Comparison of ENCODE assay signal across 29 cellular contexts in the genomic region with DNA sequence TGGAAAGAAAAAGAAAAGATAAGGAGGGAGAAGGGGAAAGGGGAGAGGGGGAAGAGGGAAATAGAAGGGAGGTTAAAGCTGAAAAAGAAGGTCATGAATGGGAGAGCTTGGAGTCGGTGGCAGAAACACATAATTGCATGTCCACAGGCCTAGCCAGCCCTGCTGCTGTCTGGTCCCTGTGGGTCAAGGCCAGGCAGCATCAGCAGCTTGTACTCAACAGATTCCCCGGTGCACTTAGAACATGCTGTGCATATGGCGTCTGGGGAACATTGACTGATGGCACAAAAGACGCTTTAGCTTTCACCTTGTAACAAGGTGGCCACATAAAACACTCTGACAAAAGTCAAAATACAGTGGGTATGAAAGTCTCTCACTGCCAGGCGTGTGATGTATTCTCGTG. TPM values are rescaled to one million over a fixed set of nuclear protein-coding genes. Genes with fewer than 3 reads are reported as not detected.
"Had no signal": no experiment of that assay in that cellular context is flagged by ENCODE, and none has a peak within 500 bp of the region (broad histone marks: within the 10 kb centered on the region; RNA-seq: fewer than 3 reads in every experiment).

No MANE protein-coding gene starts in this region.

- H3K36me3 ChIP-seq: uterus had no signal

- H3K9me3 Mint-ChIP-seq: immature natural killer cell; naive thymus-derived CD8-positive, alpha-beta T cell; nephron; neural crest cell; stimulated activated effector memory CD8-positive, alpha-beta T cell treated with anti-CD3 and anti-CD28 coated beads, Interleukin-12 subunit alpha, Interleukin-12 subunit beta, amount 100 ng/mL, for 72 hours; stimulated activated naive CD8-positive, alpha-beta T cell treated with anti-CD3 and anti-CD28 coated beads, Interleukin-15, Interleukin-2, amounts not matched to agents 100 ng/mL and 50 ng/mL, for 24 hours; type B pancreatic cell had no signal

- H3K4me1 Mint-ChIP-seq: immature natural killer cell; nephron; stimulated activated effector memory CD8-positive, alpha-beta T cell treated with anti-CD3 and anti-CD28 coated beads, Interleukin-12 subunit alpha, Interleukin-12 subunit beta, amount 100 ng/mL, for 72 hours had no signal

- H3K27me3 ChIP-seq: left lung, pancreas, sigmoid colon, spleen, suprapubic skin, tibial nerve, uterus had no signal

- ATAC-seq: left colon; left lung; lower lobe of right lung; naive thymus-derived CD8-positive, alpha-beta T cell; pancreas; right cardiac atrium; stimulated activated effector memory CD8-positive, alpha-beta T cell treated with anti-CD3 and anti-CD28 coated beads, Interleukin-12 subunit alpha, Interleukin-12 subunit beta, amount 100 ng/mL, for 72 hours had no signal

- FAIRE-seq: islet of Langerhans, kidney, pancreas, small intestine had no signal

- H3K4me3 Mint-ChIP-seq: immature natural killer cell; naive thymus-derived CD8-positive, alpha-beta T cell; nephron; neural crest cell; stimulated activated effector memory CD8-positive, alpha-beta T cell treated with anti-CD3 and anti-CD28 coated beads, Interleukin-12 subunit alpha, Interleukin-12 subunit beta, amount 100 ng/mL, for 72 hours; stimulated activated naive CD8-positive, alpha-beta T cell treated with anti-CD3 and anti-CD28 coated beads, Interleukin-15, Interleukin-2, amounts not matched to agents 100 ng/mL and 50 ng/mL, for 24 hours; type B pancreatic cell had no signal

- H3K4me1 ChIP-seq: left lung, lower lobe of right lung, prostate gland, sigmoid colon, spleen, suprapubic skin, tibial nerve, uterus had no signal

- H3K27me3 Mint-ChIP-seq: naive thymus-derived CD8-positive, alpha-beta T cell; stimulated activated naive CD8-positive, alpha-beta T cell treated with anti-CD3 and anti-CD28 coated beads, Interleukin-15, Interleukin-2, amounts not matched to agents 100 ng/mL and 50 ng/mL, for 24 hours; type B pancreatic cell had no signal

- H3K4me3 ChIP-seq: left lung, lower lobe of right lung, pancreas, prostate gland, sigmoid colon, spleen, suprapubic skin, tibial nerve, uterus had no signal

- H3K9me3 ChIP-seq: left lung, lower lobe of right lung, pancreas, prostate gland, sigmoid colon, spleen, suprapubic skin, tibial nerve, uterus had no signal

- H3K27ac ChIP-seq: left lung, lower lobe of right lung, pancreas, prostate gland, sigmoid colon, spleen, suprapubic skin, tibial nerve, uterus had no signal

- H3K27ac Mint-ChIP-seq: naive thymus-derived CD8-positive, alpha-beta T cell; nephron; stimulated activated effector memory CD8-positive, alpha-beta T cell treated with anti-CD3 and anti-CD28 coated beads, Interleukin-12 subunit alpha, Interleukin-12 subunit beta, amount 100 ng/mL, for 72 hours; stimulated activated naive CD8-positive, alpha-beta T cell treated with anti-CD3 and anti-CD28 coated beads, Interleukin-15, Interleukin-2, amounts not matched to agents 100 ng/mL and 50 ng/mL, for 24 hours; type B pancreatic cell had no signal

- DNase-seq: hypothalamus; immature natural killer cell; kidney; left colon; left lung; lower lobe of right lung; mammary epithelial cell; mesenchymal stem cell; naive thymus-derived CD8-positive, alpha-beta T cell; nucleus accumbens; pancreas; posterior cingulate gyrus; retina; right cardiac atrium; sigmoid colon; small intestine; spleen; stimulated activated CD4-positive, alpha-beta T cell treated with anti-CD3 and anti-CD28 coated beads, Interleukin-4, amount 100 ng/mL, for 24 hours; stimulated activated naive CD4-positive, alpha-beta T cell; uterus had no signal

RNA-seq across cellular contexts. Expression of a gene that starts 45.7 kb away (rescaled TPM):
- total RNA-seq: naive thymus-derived CD8-positive, alpha-beta T cell had no signal
- polyA plus RNA-seq: immature natural killer cell; mammary epithelial cell; naive thymus-derived CD8-positive, alpha-beta T cell had no signal
